ENCODE assay signal across 1 cellular context in genomic region chr7:44572771-44573170, GRCh38.
TF ChIP-seq lines count a peak whose summit lies in the region.

No MANE protein-coding gene starts in this region.

TF ChIP-seq in GM12878, 131 proteins besides CTCF, POLR2A, EP300 and RAD21:
- TF ChIP-seq TARDBP (IDR thresholded peaks at IDR 0.05; ENCODE audit: borderline replicate concordance) (no peak), CBFB (IDR thresholded peaks at IDR 0.05; ENCODE audit: low read depth) (no peak), NR2C1 (IDR thresholded peaks at IDR 0.05) (no peak), ELK1 (IDR thresholded peaks at IDR 0.05; ENCODE audit: low read depth, low read length) (no peak), CBX5 (IDR thresholded peaks at IDR 0.05; ENCODE audit: low read depth) (no peak), NFYA (IDR thresholded peaks at IDR 0.05; ENCODE audit: borderline replicate concordance, low read depth, low read length) (no peak), TCF12 (IDR thresholded peaks at IDR 0.05; ENCODE audit: low read depth, low read length) (no peak), RAD51 (IDR thresholded peaks at IDR 0.05) (no peak), IRF4 (IDR thresholded peaks at IDR 0.05; ENCODE audit: low read depth, low read length) (no peak), MEF2A (IDR thresholded peaks at IDR 0.05; ENCODE audit: insufficient read depth, low read depth, low read length) (no peak), KLF5 (IDR thresholded peaks at IDR 0.05; ENCODE audit: partially characterized antibody) (no peak), ZBTB4 (CRISPR knock-in tag; IDR thresholded peaks at IDR 0.05) (no peak), RUNX3 (IDR thresholded peaks at IDR 0.05; ENCODE audit: low read length) (no peak), IKZF2 (IDR thresholded peaks at IDR 0.05) (no peak), SUPT20H (IDR thresholded peaks at IDR 0.05; ENCODE audit: borderline replicate concordance, control insufficient read depth, low read depth, low read length) (no peak), BMI1 (IDR thresholded peaks at IDR 0.05; ENCODE audit: borderline replicate concordance) (no peak), CEBPB (IDR thresholded peaks at IDR 0.05; ENCODE audit: borderline replicate concordance in 1 of 2, low read depth in 2 of 2, low read length in 2 of 2) (no peak), NR2C2 (IDR thresholded peaks at IDR 0.05; ENCODE audit: borderline replicate concordance, control insufficient read depth, insufficient read length, low read depth) (no peak)
